Comparison of ENCODE assay signal across 1 cellular context in the genomic region with DNA sequence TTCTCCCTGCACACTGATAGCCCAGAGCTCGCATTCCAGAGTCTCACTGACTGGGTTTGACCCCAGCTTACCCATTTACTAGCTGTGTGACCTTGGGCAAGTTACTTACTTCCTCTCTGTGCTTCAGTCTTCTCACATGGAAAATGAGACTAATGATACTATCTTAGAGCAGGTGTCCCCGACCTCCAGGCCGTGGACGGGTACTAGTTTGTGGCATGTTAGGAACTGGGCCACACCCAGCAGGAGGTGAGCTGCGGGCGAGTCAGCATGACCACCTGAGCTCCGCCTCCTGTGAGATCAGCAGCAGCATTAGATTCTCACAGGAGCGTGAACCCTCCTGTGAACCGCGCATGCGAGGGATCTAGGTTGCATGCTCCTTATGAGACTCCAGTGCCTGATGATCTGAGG.
TF ChIP-seq lines count a peak whose summit lies in the region.

No MANE protein-coding gene starts in this region.

TF ChIP-seq in GM23338, 12 proteins besides CTCF, POLR2A, EP300 and RAD21 (continued from another document):
- TF ChIP-seq, protein P1, sequence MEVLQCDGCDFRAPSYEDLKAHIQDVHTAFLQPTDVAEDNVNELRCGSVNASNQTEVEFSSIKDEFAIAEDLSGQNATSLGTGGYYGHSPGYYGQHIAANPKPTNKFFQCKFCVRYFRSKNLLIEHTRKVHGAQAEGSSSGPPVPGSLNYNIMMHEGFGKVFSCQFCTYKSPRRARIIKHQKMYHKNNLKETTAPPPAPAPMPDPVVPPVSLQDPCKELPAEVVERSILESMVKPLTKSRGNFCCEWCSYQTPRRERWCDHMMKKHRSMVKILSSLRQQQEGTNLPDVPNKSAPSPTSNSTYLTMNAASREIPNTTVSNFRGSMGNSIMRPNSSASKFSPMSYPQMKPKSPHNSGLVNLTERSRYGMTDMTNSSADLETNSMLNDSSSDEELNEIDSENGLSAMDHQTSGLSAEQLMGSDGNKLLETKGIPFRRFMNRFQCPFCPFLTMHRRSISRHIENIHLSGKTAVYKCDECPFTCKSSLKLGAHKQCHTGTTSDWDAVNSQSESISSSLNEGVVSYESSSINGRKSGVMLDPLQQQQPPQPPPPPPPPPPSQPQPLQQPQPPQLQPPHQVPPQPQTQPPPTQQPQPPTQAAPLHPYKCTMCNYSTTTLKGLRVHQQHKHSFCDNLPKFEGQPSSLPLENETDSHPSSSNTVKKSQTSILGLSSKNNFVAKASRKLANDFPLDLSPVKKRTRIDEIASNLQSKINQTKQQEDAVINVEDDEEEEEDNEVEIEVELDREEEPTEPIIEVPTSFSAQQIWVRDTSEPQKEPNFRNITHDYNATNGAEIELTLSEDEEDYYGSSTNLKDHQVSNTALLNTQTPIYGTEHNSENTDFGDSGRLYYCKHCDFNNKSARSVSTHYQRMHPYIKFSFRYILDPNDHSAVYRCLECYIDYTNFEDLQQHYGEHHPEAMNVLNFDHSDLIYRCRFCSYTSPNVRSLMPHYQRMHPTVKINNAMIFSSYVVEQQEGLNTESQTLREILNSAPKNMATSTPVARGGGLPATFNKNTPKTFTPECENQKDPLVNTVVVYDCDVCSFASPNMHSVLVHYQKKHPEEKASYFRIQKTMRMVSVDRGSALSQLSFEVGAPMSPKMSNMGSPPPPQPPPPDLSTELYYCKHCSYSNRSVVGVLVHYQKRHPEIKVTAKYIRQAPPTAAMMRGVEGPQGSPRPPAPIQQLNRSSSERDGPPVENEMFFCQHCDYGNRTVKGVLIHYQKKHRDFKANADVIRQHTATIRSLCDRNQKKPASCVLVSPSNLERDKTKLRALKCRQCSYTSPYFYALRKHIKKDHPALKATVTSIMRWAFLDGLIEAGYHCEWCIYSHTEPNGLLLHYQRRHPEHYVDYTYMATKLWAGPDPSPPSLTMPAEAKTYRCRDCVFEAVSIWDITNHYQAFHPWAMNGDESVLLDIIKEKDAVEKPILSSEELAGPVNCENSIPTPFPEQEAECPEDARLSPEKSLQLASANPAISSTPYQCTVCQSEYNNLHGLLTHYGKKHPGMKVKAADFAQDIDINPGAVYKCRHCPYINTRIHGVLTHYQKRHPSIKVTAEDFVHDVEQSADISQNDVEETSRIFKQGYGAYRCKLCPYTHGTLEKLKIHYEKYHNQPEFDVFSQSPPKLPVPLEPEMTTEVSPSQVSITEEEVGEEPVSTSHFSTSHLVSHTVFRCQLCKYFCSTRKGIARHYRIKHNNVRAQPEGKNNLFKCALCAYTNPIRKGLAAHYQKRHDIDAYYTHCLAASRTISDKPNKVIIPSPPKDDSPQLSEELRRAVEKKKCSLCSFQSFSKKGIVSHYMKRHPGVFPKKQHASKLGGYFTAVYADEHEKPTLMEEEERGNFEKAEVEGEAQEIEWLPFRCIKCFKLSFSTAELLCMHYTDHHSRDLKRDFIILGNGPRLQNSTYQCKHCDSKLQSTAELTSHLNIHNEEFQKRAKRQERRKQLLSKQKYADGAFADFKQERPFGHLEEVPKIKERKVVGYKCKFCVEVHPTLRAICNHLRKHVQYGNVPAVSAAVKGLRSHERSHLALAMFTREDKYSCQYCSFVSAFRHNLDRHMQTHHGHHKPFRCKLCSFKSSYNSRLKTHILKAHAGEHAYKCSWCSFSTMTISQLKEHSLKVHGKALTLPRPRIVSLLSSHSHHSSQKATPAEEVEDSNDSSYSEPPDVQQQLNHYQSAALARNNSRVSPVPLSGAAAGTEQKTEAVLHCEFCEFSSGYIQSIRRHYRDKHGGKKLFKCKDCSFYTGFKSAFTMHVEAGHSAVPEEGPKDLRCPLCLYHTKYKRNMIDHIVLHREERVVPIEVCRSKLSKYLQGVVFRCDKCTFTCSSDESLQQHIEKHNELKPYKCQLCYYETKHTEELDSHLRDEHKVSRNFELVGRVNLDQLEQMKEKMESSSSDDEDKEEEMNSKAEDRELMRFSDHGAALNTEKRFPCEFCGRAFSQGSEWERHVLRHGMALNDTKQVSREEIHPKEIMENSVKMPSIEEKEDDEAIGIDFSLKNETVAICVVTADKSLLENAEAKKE (CRISPR knock-in tag; IDR thresholded peaks at IDR 0.05), result no peak
